Comparison of ENCODE assay signal across 16 cellular contexts in genomic region chr17:36856169-36856568, GRCh38.
DNase-seq lines count a peak whose midpoint lies in the region; ATAC-seq, FAIRE-seq and TF ChIP-seq lines count a peak whose summit lies in the region.
"Had no signal": no experiment of that assay in that cellular context is flagged by ENCODE, and none has a peak within 500 bp of the region (broad histone marks: within the 10 kb centered on the region; RNA-seq: fewer than 3 reads in every experiment).

No MANE protein-coding gene starts in this region.

- H3K4me3 ChIP-seq in bronchial epithelial cell (ENCODE audit: low read depth, low read length) = no peak overlapping the region
- H3K4me3 ChIP-seq: GM12878, K562 had no signal

- DNase-seq in NCI-H1417 (lab: John Stamatoyannopoulos, UW) (peak in 2 of 3 experiments; percentile 27 to 53), NCI-H1417 treated with DMSO at 0.1 percent for 48 hours (lab: John Stamatoyannopoulos, UW) (no peak), NCI-H69 (lab: John Stamatoyannopoulos, UW) (peak; percentile 38), bronchial epithelial cell (ENCODE audit: low read depth) (peak; percentile 100), mucosa of gallbladder (ENCODE audit: low spot score) (peak; percentile 28)
- DNase-seq: 8988T, C1 segment of cervical spinal cord, NCI-H1930 had no signal

- no peak for TF ChIP-seq CTCF in bronchial epithelial cell (IDR thresholded peaks at IDR 0.05; ENCODE audit: insufficient read depth, low read length, severe bottlenecking)

- H3K36me3 ChIP-seq in bronchial epithelial cell (ENCODE audit: control insufficient read depth, insufficient read depth, low read length) = no peaks in the 10 kb centered on the region

- H3K27me3 ChIP-seq in bronchial epithelial cell (ENCODE audit: control insufficient read depth, insufficient read depth, low read length) = no peaks in the 10 kb centered on the region

- no peak for FAIRE-seq in bronchial epithelial cell (lab: Jason Lieb, UNC)
- FAIRE-seq: GM12878, GM18507, HTR-8/SVneo, K562 had no signal

- ATAC-seq in GM18867 (IDR thresholded peaks at IDR 0.05; ENCODE audit: unreplicated experiment) = no peak
- no peak for ATAC-seq in GM21528 (IDR thresholded peaks at IDR 0.05; ENCODE audit: low FRiP score, unreplicated experiment)
- ATAC-seq in GM21717 (IDR thresholded peaks at IDR 0.05; ENCODE audit: unreplicated experiment) = no peak
- ATAC-seq: K562, Right ventricle myocardium inferior had no signal
